Comparison of ENCODE assay signal across 28 cellular contexts in genomic region chr18:14974088-14974487, GRCh38.
A peak's percentile ranks its signal among the peaks of the same experiment; 100 is the strongest.
DNase-seq lines count a peak whose midpoint lies in the region; ATAC-seq and TF ChIP-seq lines count a peak whose summit lies in the region.
"Had no signal": no experiment of that assay in that cellular context is flagged by ENCODE, and none has a peak within 500 bp of the region (broad histone marks: within the 10 kb centered on the region; RNA-seq: fewer than 3 reads in every experiment).

No MANE protein-coding gene starts in this region.

- H3K4me1 Mint-ChIP-seq in Calu3 (ENCODE audit: low read depth, unreplicated experiment) (peaks cover 51% of the 10 kb centered on the region), MCF 10A (ENCODE audit: insufficient read depth, unreplicated experiment) (peaks cover 69% of the 10 kb centered on the region)
- H3K4me1 Mint-ChIP-seq: CD4-positive, alpha-beta memory T cell had no signal

- H3K4me3 Mint-ChIP-seq in Calu3 (ENCODE audit: low read depth, unreplicated experiment) (no peak overlapping the region), MCF 10A (ENCODE audit: unreplicated experiment) (peak overlapping the region; percentile 0)
- H3K4me3 Mint-ChIP-seq: T-helper 17 cell had no signal

- BruUV-seq in Calu3 (replicated peaks; lab: Mats Ljungman, UMichigan) (no TSS peak), MCF 10A (replicated peaks; lab: Mats Ljungman, UMichigan) (no TSS peak)

- TF ChIP-seq CTCF in Calu3 (IDR thresholded peaks at IDR 0.05; ENCODE audit: unreplicated experiment) (no peak), MCF 10A (IDR thresholded peaks at IDR 0.05; ENCODE audit: unreplicated experiment) (no peak), lower leg skin (IDR thresholded peaks at IDR 0.05) (no peak)

- H3K4me3 ChIP-seq in lower leg skin (ENCODE audit: low read depth, poor library complexity, severe bottlenecking), result no peak overlapping the region
- H3K4me3 ChIP-seq: BLaER1 treated with 17β-estradiol and CSF1 and Interleukin-3, amounts not matched to agents 10 nM and 100 nM; K562 had no signal

- no peak for ATAC-seq in HG02759 (IDR thresholded peaks at IDR 0.05; ENCODE audit: unreplicated experiment)
- ATAC-seq: HepG2, K562, T-helper 17 cell had no signal

- peaks cover 5% of the 10 kb centered on the region for H3K9me3 Mint-ChIP-seq in Calu3 (ENCODE audit: low read depth, unreplicated experiment)
- no peaks in the 10 kb centered on the region for H3K9me3 Mint-ChIP-seq in MCF 10A (ENCODE audit: unreplicated experiment)

- intact Hi-C loops in Calu3 (cut with micrococcal nuclease; ENCODE audit: unreplicated experiment) (no loop called here), MCF 10A (cut with micrococcal nuclease) (no loop called here), lower leg skin (cut with DNase I; ENCODE audit: low total_unique reads) (no loop called here)

- H3K36me3 Mint-ChIP-seq in Calu3 (ENCODE audit: insufficient read depth, unreplicated experiment) (peaks cover 5% of the 10 kb centered on the region), MCF 10A (ENCODE audit: insufficient read depth, unreplicated experiment) (no peaks in the 10 kb centered on the region)
- H3K36me3 Mint-ChIP-seq: CD4-positive, alpha-beta memory T cell had no signal

- H3K27ac Mint-ChIP-seq in Calu3 (ENCODE audit: unreplicated experiment), result peak overlapping the region; percentile 21
- H3K27ac Mint-ChIP-seq in MCF 10A (ENCODE audit: low read depth, unreplicated experiment), result no peak overlapping the region
- H3K27ac Mint-ChIP-seq: CD4-positive, alpha-beta memory T cell; T-helper 17 cell had no signal

- H3K27me3 Mint-ChIP-seq in Calu3 (ENCODE audit: unreplicated experiment) (no peaks in the 10 kb centered on the region), MCF 10A (ENCODE audit: insufficient read depth, unreplicated experiment) (no peaks in the 10 kb centered on the region)

- DNase-seq in Calu3 (no peak), NCI-H446 treated with DMSO at 0.1 percent for 48 hours (lab: John Stamatoyannopoulos, UW) (peak; percentile 58), MCF 10A (ENCODE audit: unreplicated experiment) (peak; percentile 87), lower leg skin (ENCODE audit: low spot score in 2 of 2) (peak; percentile 10 to 78), CD1c-positive myeloid dendritic cell (ENCODE audit: extremely low spot score) (no peak), superior temporal gyrus (ENCODE audit: extremely low spot score) (no peak), NK-92 (lab: John Stamatoyannopoulos, UW; ENCODE audit: unreplicated experiment) (no peak)
- DNase-seq: AML-193; CD4-positive, alpha-beta memory T cell; COR-L47; DMS79 treated with DMSO at 0.1 percent for 48 hours; GF-D8; GOT3; HCEC 1CT; MM.1S; NCI-H1417; NCI-H1694 treated with DMSO at 0.1 percent for 48 hours; NCI-H2081; NCI-H2227 treated with DMSO at 0.1 percent for 48 hours; NCI-H510A; NCI-H69; SIG-M5; SK-N-SH; T-helper 17 cell had no signal

- 64 to 77% methylated on average over 6 of the region's 6 CpGs for WGBS in lower leg skin, 2 donors

- CTCF ChIA-PET in Calu3 (lab: Charles Lee), result no interaction called here
- CTCF ChIA-PET in MCF 10A (lab: Yijun Ruan, JAX), result interaction anchor here (0.7 kb wide), 1 partner anchor 243 kb away, joined by 4 read pairs; no protein-coding TSS in a partner anchor

- no peak for TF ChIP-seq POLR2A in lower leg skin (IDR thresholded peaks at IDR 0.05)

- POLR2A ChIA-PET in MCF 10A (lab: Yijun Ruan, JAX), result no interaction called here

Comparison
In these comparisons a context has a peak if more than half of its experiments do, and no peak if none do; other contexts are left out.
1. DNase-seq: peak in NCI-H446 treated with DMSO at 0.1 percent for 48 hours (single experiment), MCF 10A (single experiment) and lower leg skin (2 of 2); none in Calu3 (single experiment), CD1c-positive myeloid dendritic cell (single experiment), superior temporal gyrus (single experiment) and NK-92 (single experiment).